13 cellular contexts compared by ENCODE assay signal in the genomic region with DNA sequence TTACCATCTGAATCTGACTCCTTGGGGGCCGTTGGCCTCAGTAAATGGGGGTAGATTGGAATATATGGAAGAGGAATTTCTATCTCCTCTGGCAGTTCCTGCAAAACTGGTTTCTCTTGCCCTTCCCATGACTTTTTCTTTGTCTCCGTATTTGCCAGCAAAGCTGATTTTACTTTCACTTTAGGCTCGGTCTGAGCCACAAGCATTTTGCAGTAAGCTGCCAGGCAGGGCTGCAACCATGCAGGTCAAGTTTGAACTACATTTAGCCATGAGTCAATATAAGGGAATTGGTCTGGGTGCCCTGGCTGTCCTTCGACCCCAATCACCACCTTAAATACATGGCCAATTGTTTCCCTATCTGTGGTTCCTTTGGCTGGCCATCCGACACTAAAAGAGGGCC.
DNase-seq lines count a peak whose midpoint lies in the region; ATAC-seq and TF ChIP-seq lines count a peak whose summit lies in the region.
"Had no signal": no experiment of that assay in that cellular context is flagged by ENCODE, and none has a peak within 500 bp of the region (broad histone marks: within the 10 kb centered on the region; RNA-seq: fewer than 3 reads in every experiment).

No MANE protein-coding gene starts in this region.

- H3K27me3 ChIP-seq in right lobe of liver (no peaks in the 10 kb centered on the region), BE2C (no peaks in the 10 kb centered on the region)

- H3K36me3 Mint-ChIP-seq in activated naive CD4-positive, alpha-beta T cell treated with anti-CD3 and anti-CD28 coated beads, Interleukin-2, amount 10 ng/mL, durations not matched to agents 7 days and 5 days, result peaks cover 88% of the 10 kb centered on the region
- H3K36me3 Mint-ChIP-seq in activated naive CD4-positive, alpha-beta T cell treated with anti-CD3 and anti-CD28 coated beads for 36 hours (ENCODE audit: low read depth), result peaks cover 84% of the 10 kb centered on the region
- peaks cover 70% of the 10 kb centered on the region for H3K36me3 Mint-ChIP-seq in type B pancreatic cell

- no peaks in the 10 kb centered on the region for H3K27me3 Mint-ChIP-seq in activated naive CD4-positive, alpha-beta T cell treated with anti-CD3 and anti-CD28 coated beads, Interleukin-2, amount 10 ng/mL, durations not matched to agents 7 days and 5 days
- H3K27me3 Mint-ChIP-seq in activated naive CD4-positive, alpha-beta T cell treated with anti-CD3 and anti-CD28 coated beads for 36 hours (ENCODE audit: low read depth), result no peaks in the 10 kb centered on the region
- no peaks in the 10 kb centered on the region for H3K27me3 Mint-ChIP-seq in type B pancreatic cell

- in situ Hi-C loops in T47D (cut with HindIII; ENCODE audit: low pct_unique_long_range_greater_than_20kb, low sequenced_read_pairs), result no loop called here

- peak overlapping the region; percentile 62 to 83 (median 81) for H3K27ac ChIP-seq in right lobe of liver

- no peak for TF ChIP-seq POLR2A in right lobe of liver (IDR thresholded peaks at IDR 0.05)

- H3K4me1 ChIP-seq in right lobe of liver (peaks cover 0 to 24% (median 9%) of the 10 kb centered on the region in 4 donors), BE2C (no peaks in the 10 kb centered on the region)

- H3K36me3 ChIP-seq in right lobe of liver (peaks cover 0 to 18% (median 3%) of the 10 kb centered on the region in 4 donors), BE2C (peaks cover 90% of the 10 kb centered on the region)

- 39% methylated on average over 4 of the region's 5 CpGs for WGBS in right lobe of liver (ENCODE audit: insufficient coverage, low coverage, low lambda C conversion rate, missing lambda C conversion rate)

- H3K4me1 Mint-ChIP-seq in activated naive CD4-positive, alpha-beta T cell treated with anti-CD3 and anti-CD28 coated beads, Interleukin-2, amount 10 ng/mL, durations not matched to agents 7 days and 5 days, result no peaks in the 10 kb centered on the region
- no peaks in the 10 kb centered on the region for H3K4me1 Mint-ChIP-seq in activated naive CD4-positive, alpha-beta T cell treated with anti-CD3 and anti-CD28 coated beads for 36 hours (ENCODE audit: low read depth)
- H3K4me1 Mint-ChIP-seq in type B pancreatic cell (ENCODE audit: unreplicated experiment), result peaks cover 9% of the 10 kb centered on the region

- no peak for DNase-seq in activated naive CD4-positive, alpha-beta T cell treated with anti-CD3 and anti-CD28 coated beads, Interleukin-2, amount 10 ng/mL, durations not matched to agents 7 days and 5 days
- no peak for DNase-seq in activated naive CD4-positive, alpha-beta T cell treated with anti-CD3 and anti-CD28 coated beads for 36 hours
- DNase-seq in T47D (ENCODE audit: low read depth in 1 of 2, low spot score in 1 of 2), result peak; percentile 5 to 88
- peak; percentile 60 to 76 (median 60) for DNase-seq in right lobe of liver
- no peak for DNase-seq in type B pancreatic cell (ENCODE audit: extremely low spot score, unreplicated experiment)
- no peak for DNase-seq in BE2C
- no peak for DNase-seq in SHP77 treated with DMSO at 0.1 percent for 48 hours (lab: John Stamatoyannopoulos, UW)
- DNase-seq: activated CD8-positive, alpha-beta T cell treated with anti-CD3 and anti-CD28 coated beads, Interleukin-2, amount 10 ng/mL, durations not matched to agents 7 days and 5 days; DND-41; NCI-H748 treated with DMSO at 0.1 percent for 48 hours; nucleus accumbens; stimulated activated CD4-positive, alpha-beta T cell treated with anti-CD3 and anti-CD28 coated beads, Interleukin-4, amount 100 ng/mL, for 1 hour had no signal

- H3K27ac Mint-ChIP-seq in activated naive CD4-positive, alpha-beta T cell treated with anti-CD3 and anti-CD28 coated beads, Interleukin-2, amount 10 ng/mL, durations not matched to agents 7 days and 5 days, result peak overlapping the region; percentile 17
- no peak overlapping the region for H3K27ac Mint-ChIP-seq in activated naive CD4-positive, alpha-beta T cell treated with anti-CD3 and anti-CD28 coated beads for 36 hours
- H3K27ac Mint-ChIP-seq in type B pancreatic cell, result peak overlapping the region; percentile 96
- H3K27ac Mint-ChIP-seq: activated CD8-positive, alpha-beta T cell treated with anti-CD3 and anti-CD28 coated beads, Interleukin-2, amount 10 ng/mL, durations not matched to agents 7 days and 5 days had no signal

- CTCF ChIA-PET in activated naive CD4-positive, alpha-beta T cell treated with anti-CD3 and anti-CD28 coated beads, Interleukin-2, amount 10 ng/mL, durations not matched to agents 7 days and 5 days (lab: Charles Lee), result interaction anchor here (1.5 kb wide), 1 partner anchor 9 kb away, joined by 3 read pairs; no protein-coding TSS in a partner anchor
- CTCF ChIA-PET in activated naive CD4-positive, alpha-beta T cell treated with anti-CD3 and anti-CD28 coated beads for 36 hours (lab: Charles Lee), result interaction anchor here (0.6 kb wide), 1 partner anchor 174 kb away, joined by 3 read pairs; no protein-coding TSS in a partner anchor

- intact Hi-C loops in activated naive CD4-positive, alpha-beta T cell treated with anti-CD3 and anti-CD28 coated beads for 36 hours (cut with micrococcal nuclease), result no loop called here
- intact Hi-C loops in right lobe of liver (cut with DNase I), result no loop called here

- H3K9me3 ChIP-seq in right lobe of liver (no peaks in the 10 kb centered on the region), BE2C (no peaks in the 10 kb centered on the region)

- peaks cover 49% of the 10 kb centered on the region for H3K9me3 Mint-ChIP-seq in activated naive CD4-positive, alpha-beta T cell treated with anti-CD3 and anti-CD28 coated beads, Interleukin-2, amount 10 ng/mL, durations not matched to agents 7 days and 5 days
- peaks cover 48% of the 10 kb centered on the region for H3K9me3 Mint-ChIP-seq in activated naive CD4-positive, alpha-beta T cell treated with anti-CD3 and anti-CD28 coated beads for 36 hours
- H3K9me3 Mint-ChIP-seq in type B pancreatic cell, result peaks cover 31% of the 10 kb centered on the region

- TF ChIP-seq CTCF in right lobe of liver (IDR thresholded peaks at IDR 0.05) (no peak), type B pancreatic cell (conservative IDR thresholded peaks at IDR 0.05) (no peak), BE2C (IDR thresholded peaks at IDR 0.05; ENCODE audit: low read depth, low read length) (no peak)

- H3K4me3 ChIP-seq in right lobe of liver, result peak overlapping the region; percentile 30 to 48 (median 43)
- no peak overlapping the region for H3K4me3 ChIP-seq in BE2C (ENCODE audit: low read depth, low read length)

- ATAC-seq in right lobe of liver (peak; percentile 77 to 82 (median 79)), HG03521 (IDR thresholded peaks at IDR 0.05; ENCODE audit: unreplicated experiment) (no peak)
- ATAC-seq: activated CD8-positive, alpha-beta T cell treated with anti-CD3 and anti-CD28 coated beads, Interleukin-2, amount 10 ng/mL, durations not matched to agents 7 days and 5 days had no signal

- H3K4me3 Mint-ChIP-seq in activated naive CD4-positive, alpha-beta T cell treated with anti-CD3 and anti-CD28 coated beads, Interleukin-2, amount 10 ng/mL, durations not matched to agents 7 days and 5 days, result no peak overlapping the region
- H3K4me3 Mint-ChIP-seq in activated naive CD4-positive, alpha-beta T cell treated with anti-CD3 and anti-CD28 coated beads for 36 hours, result no peak overlapping the region
- H3K4me3 Mint-ChIP-seq in type B pancreatic cell, result peak overlapping the region; percentile 75
- H3K4me3 Mint-ChIP-seq: activated CD8-positive, alpha-beta T cell treated with anti-CD3 and anti-CD28 coated beads, Interleukin-2, amount 10 ng/mL, durations not matched to agents 7 days and 5 days had no signal

Comparison
In these comparisons a context has a peak if more than half of its experiments do, and no peak if none do; other contexts are left out.
1. DNase-seq: peak in T47D (2 of 2) and right lobe of liver (3 of 3); none in activated naive CD4-positive, alpha-beta T cell treated with anti-CD3 and anti-CD28 coated beads, Interleukin-2, amount 10 ng/mL, durations not matched to agents 7 days and 5 days (single experiment), activated naive CD4-positive, alpha-beta T cell treated with anti-CD3 and anti-CD28 coated beads for 36 hours (single experiment), type B pancreatic cell (single experiment), BE2C (single experiment) and SHP77 treated with DMSO at 0.1 percent for 48 hours (single experiment).